Comparison of ENCODE assay signal across 17 cellular contexts in the genomic region with DNA sequence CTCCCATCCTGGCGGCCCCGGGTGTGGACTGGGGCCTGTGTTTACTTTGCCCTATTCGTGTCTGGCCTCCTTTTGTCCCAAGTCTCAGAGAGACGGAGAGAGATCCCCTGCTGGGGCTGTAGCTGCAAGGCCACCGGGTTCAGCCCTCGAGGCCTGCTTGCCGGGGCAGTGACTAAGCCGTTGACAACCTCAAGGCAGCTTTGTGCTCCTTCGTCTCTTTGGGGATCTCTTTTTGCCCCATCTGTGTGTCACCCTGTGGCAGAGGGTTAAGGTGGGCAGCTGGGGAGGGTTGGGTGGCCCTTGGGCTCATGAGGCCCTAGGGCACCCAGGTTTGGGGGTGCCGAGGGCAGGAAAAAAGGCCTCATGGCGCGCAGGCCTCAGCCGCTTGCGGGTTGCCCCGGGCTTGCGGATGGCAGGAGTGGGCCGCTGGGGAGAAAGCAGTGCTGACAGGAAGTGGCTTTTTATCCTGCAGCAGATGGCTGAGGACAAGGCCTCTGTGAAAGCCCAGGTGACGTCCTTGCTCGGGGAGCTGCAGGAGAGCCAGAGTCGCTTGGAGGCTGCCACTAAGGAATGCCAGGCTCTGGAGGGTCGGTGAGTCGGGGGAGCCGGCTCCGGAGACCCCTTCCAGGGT. TPM values are rescaled to one million over a fixed set of nuclear protein-coding genes. Genes with fewer than 3 reads are reported as not detected.
"Had no signal": no experiment of that assay in that cellular context is flagged by ENCODE, and none has a peak within 500 bp of the region (broad histone marks: within the 10 kb centered on the region; RNA-seq: fewer than 3 reads in every experiment).

No MANE protein-coding gene starts in this region.

RNA-seq across cellular contexts. Expression of a gene that starts 26.8 kb away (rescaled TPM):
- total RNA-seq: dermis blood vessel endothelial cell, esophagus squamous epithelium, heart right ventricle, kidney epithelial cell, left cardiac atrium, left lung, lower leg skin, lung microvascular endothelial cell, mesothelial cell of epicardium, mucosa of descending colon, neural crest cell, omental fat pad, pancreas, posterior vena cava, pulmonary artery endothelial cell, spleen, urinary bladder had no signal
- polyA plus RNA-seq: heart right ventricle, pancreas, spleen, urinary bladder had no signal
